19 cellular contexts compared by ENCODE assay signal in the genomic region with DNA sequence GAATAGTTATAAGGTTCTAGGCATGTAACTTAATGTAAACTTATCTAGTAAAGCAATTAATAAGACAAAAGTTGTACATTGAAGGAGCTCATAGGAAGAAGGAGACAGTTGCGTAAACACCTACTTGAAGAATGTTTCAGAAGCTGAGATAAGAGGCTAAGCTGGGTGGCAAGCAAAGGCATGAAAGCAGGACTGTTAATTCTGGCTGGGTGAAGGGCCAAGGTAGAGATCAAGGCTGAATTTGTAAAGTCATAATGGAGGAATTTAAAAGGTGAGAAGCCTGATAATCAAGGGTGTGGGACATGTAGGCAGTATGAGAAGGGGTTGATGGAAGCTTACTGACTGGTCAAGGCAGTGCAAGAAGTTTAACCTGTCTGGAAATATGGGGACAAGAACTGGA.
DNase-seq lines count a peak whose midpoint lies in the region; FAIRE-seq and TF ChIP-seq lines count a peak whose summit lies in the region.
"Had no signal": no experiment of that assay in that cellular context is flagged by ENCODE, and none has a peak within 500 bp of the region (broad histone marks: within the 10 kb centered on the region; RNA-seq: fewer than 3 reads in every experiment).

No MANE protein-coding gene starts in this region.

- H3K36me3 ChIP-seq in A673 (ENCODE audit: insufficient read depth, low read length, poor library complexity, severe bottlenecking) (no peaks in the 10 kb centered on the region), SK-N-MC (ENCODE audit: insufficient read depth, low read length) (no peaks in the 10 kb centered on the region), mesendoderm (ENCODE audit: control insufficient read depth, insufficient read depth, low read length) (no peaks in the 10 kb centered on the region)
- H3K36me3 ChIP-seq: BLaER1 had no signal

- intact Hi-C loops in A673 (cut with micrococcal nuclease; ENCODE audit: unreplicated experiment) = no loop called here

- POLR2A ChIA-PET in A673 (lab: Charles Lee; ENCODE audit: low non-redundant PET) = no interaction called here

- H2BK15ac ChIP-seq in mesendoderm (replicated peaks; ENCODE audit: low read depth) = no peak overlapping the region

- no peak overlapping the region for H4K8ac ChIP-seq in mesendoderm (ENCODE audit: low read depth, low read length)

- H3K9ac ChIP-seq in SK-N-MC (ENCODE audit: insufficient read length) (no peak overlapping the region), mesendoderm (ENCODE audit: low read length) (no peak overlapping the region)
- H3K9ac ChIP-seq: BLaER1, GM23248 had no signal

- no peaks in the 10 kb centered on the region for H3K79me1 ChIP-seq in mesendoderm (ENCODE audit: low read length)

- H3K9me3 ChIP-seq in A673 (ENCODE audit: low read depth, low read length, poor library complexity, severe bottlenecking) = no peaks in the 10 kb centered on the region
- H3K9me3 ChIP-seq in SK-N-MC (ENCODE audit: low read depth, low read length) = no peaks in the 10 kb centered on the region

- H3K4me2 ChIP-seq in mesendoderm (ENCODE audit: low read length) = no peak overlapping the region
- H3K4me2 ChIP-seq: BLaER1 had no signal

- no peak overlapping the region for H4K5ac ChIP-seq in mesendoderm (ENCODE audit: low read length)

- H3K23ac ChIP-seq in mesendoderm (ENCODE audit: low read length) = no peak overlapping the region

- no peak overlapping the region for H3K4me3 ChIP-seq in A673 (ENCODE audit: low read depth, low read length, poor library complexity, severe bottlenecking)
- H3K4me3 ChIP-seq in SK-N-MC = no peak overlapping the region
- no peak overlapping the region for H3K4me3 ChIP-seq in fibroblast of villous mesenchyme (ENCODE audit: low read depth, low read length)
- H3K4me3 ChIP-seq in mesendoderm (ENCODE audit: low read length) = no peak overlapping the region
- H3K4me3 ChIP-seq: BLaER1, GM23248 had no signal

- peak; percentile 64 for DNase-seq in A673 (ENCODE audit: low spot score)
- DNase-seq in SK-N-MC (ENCODE audit: low read depth, low spot score) = peak; percentile 35
- DNase-seq in fibroblast of villous mesenchyme (ENCODE audit: low read depth) = peak; percentile 29
- DNase-seq in mesendoderm = peak; percentile 27
- no peak for DNase-seq in frontal cortex (ENCODE audit: low spot score in 2 of 2)
- no peak for DNase-seq in NOMO-1 treated with dmso at 0.1 percent for 144 hours (lab: John Stamatoyannopoulos, UW; ENCODE audit: unreplicated experiment)
- no peak for DNase-seq in NCI-H345 (lab: John Stamatoyannopoulos, UW)
- no peak for DNase-seq in putamen (ENCODE audit: low spot score)
- DNase-seq: AML-193; CD4-positive, alpha-beta T cell; DMS153; DMS79 treated with DMSO at 0.1 percent for 48 hours; EL; GM23248; H7 had no signal

- H3K27me3 ChIP-seq in A673 (replicated peaks; ENCODE audit: insufficient read depth, low read depth, low read length, poor library complexity) (no peaks in the 10 kb centered on the region), mesendoderm (ENCODE audit: insufficient read depth, low read length, poor library complexity) (no peaks in the 10 kb centered on the region)
- H3K27me3 ChIP-seq: BLaER1 had no signal

- peaks cover 18% of the 10 kb centered on the region for H3K4me1 ChIP-seq in A673 (ENCODE audit: insufficient read depth, low read length, poor library complexity, severe bottlenecking)
- no peaks in the 10 kb centered on the region for H3K4me1 ChIP-seq in mesendoderm (ENCODE audit: control insufficient read depth, low read depth, low read length)

- H2BK120ac ChIP-seq in mesendoderm (ENCODE audit: low read depth, low read length) = no peak overlapping the region

- TF ChIP-seq CTCF in A673 (conservative IDR thresholded peaks at IDR 0.05; ENCODE audit: low read depth, low read length) = no peak
- TF ChIP-seq CTCF in fibroblast of villous mesenchyme (IDR thresholded peaks at IDR 0.05; ENCODE audit: insufficient read depth, low read depth, low read length) = no peak

- H3K79me2 ChIP-seq in mesendoderm (ENCODE audit: control insufficient read depth, insufficient read depth, low read length) = no peaks in the 10 kb centered on the region

- H2AK5ac ChIP-seq in mesendoderm (ENCODE audit: low read length) = no peak overlapping the region

- no peak overlapping the region for H3K4ac ChIP-seq in mesendoderm (ENCODE audit: low read depth, low read length)

- H2BK5ac ChIP-seq in mesendoderm (ENCODE audit: low read length) = no peak overlapping the region

- FAIRE-seq in frontal cortex (lab: Jason Lieb, UNC) = no peak
- FAIRE-seq: G401.6, GM12891 had no signal

- WGBS in mesendoderm (ENCODE audit: extremely low coverage, insufficient coverage, low lambda C conversion rate) = no CpG with 5 or more reads among the region's 1 CpG

- BruUV-seq in A673 (replicated peaks; lab: Mats Ljungman, UMichigan) = no TSS peak

- no peak overlapping the region for H3K18ac ChIP-seq in mesendoderm (ENCODE audit: low read length)

- H3K56ac ChIP-seq in mesendoderm (ENCODE audit: low read length) = no peak overlapping the region

- CTCF ChIA-PET in A673 (lab: Charles Lee) = no interaction called here

- H3K27ac ChIP-seq in A673 (ENCODE audit: low read depth, low read length, poor library complexity, severe bottlenecking) (no peak overlapping the region), SK-N-MC (no peak overlapping the region), mesendoderm (ENCODE audit: low read depth, low read length) (no peak overlapping the region)
- H3K27ac ChIP-seq: 22Rv1, BLaER1, GM23248 had no signal

Comparison
In these comparisons a context has a peak if more than half of its experiments do, and no peak if none do; other contexts are left out.
1. DNase-seq: peak in A673 (single experiment), SK-N-MC (single experiment), fibroblast of villous mesenchyme (single experiment) and mesendoderm (single experiment); none in frontal cortex (0 of 2), NOMO-1 treated with dmso at 0.1 percent for 144 hours (single experiment), NCI-H345 (single experiment) and putamen (single experiment).